8 cellular contexts compared by ENCODE assay signal in genomic region chr19:7159105-7159933, GRCh38.
DNase-seq lines count a peak whose midpoint lies in the region; ATAC-seq and TF ChIP-seq lines count a peak whose summit lies in the region.

No MANE protein-coding gene starts in this region.

- ATAC-seq in gastrocnemius medialis (peak; percentile 98), GM18867 (IDR thresholded peaks at IDR 0.05; ENCODE audit: unreplicated experiment) (no peak)

- H3K27ac ChIP-seq in left ventricle myocardium inferior (replicated peaks) (peak overlapping the region; percentile 90), gastrocnemius medialis (peak overlapping the region; percentile 93 to 95 (median 94))

- H3K4me1 ChIP-seq in left ventricle myocardium inferior (peaks cover 38% of the 10 kb centered on the region), gastrocnemius medialis (peaks cover 14 to 15% of the 10 kb centered on the region in 2 donors)

- H3K27me3 ChIP-seq in left ventricle myocardium inferior (ENCODE audit: low read depth) (no peaks in the 10 kb centered on the region), gastrocnemius medialis (no peaks in the 10 kb centered on the region)

- peak; percentile 83 for DNase-seq in GM03348 (ENCODE audit: low spot score)
- DNase-seq in RPMI7951 (ENCODE audit: low read depth) = peak; percentile 74
- DNase-seq in left ventricle myocardium inferior = peak; percentile 77
- DNase-seq in gastrocnemius medialis = peak; percentile 95 to 98
- no peak for DNase-seq in dermis blood vessel endothelial cell
- no peak for DNase-seq in nucleus accumbens (lab: John Stamatoyannopoulos, UW)
- no peak for DNase-seq in activated T-cell treated with anti-CD3 and anti-CD28 coated beads, Interleukin-2, amount 50 U/mL, for 48 hours

- intact Hi-C loops in left ventricle myocardium inferior (cut with micrococcal nuclease) (no loop called here), gastrocnemius medialis (cut with DNase I; ENCODE audit: low total_unique reads) (loop anchor here (2.0 to 5.0 kb wide), 2 partner anchors 19 to 38 kb away; no protein-coding TSS in a partner anchor)

- peak overlapping the region; percentile 22 for H3K4me3 ChIP-seq in left ventricle myocardium inferior
- H3K4me3 ChIP-seq in gastrocnemius medialis = peak overlapping the region; percentile 2 to 43 (median 38)

- no peaks in the 10 kb centered on the region for H3K9me3 ChIP-seq in left ventricle myocardium inferior (replicated peaks)
- H3K9me3 ChIP-seq in gastrocnemius medialis = no peaks in the 10 kb centered on the region

- in situ Hi-C loops in gastrocnemius medialis (cut with MboI; ENCODE audit: low sequenced_read_pairs in 4 of 4) = no loop called here

- H3K36me3 ChIP-seq in left ventricle myocardium inferior (peaks cover 30% of the 10 kb centered on the region), gastrocnemius medialis (peaks cover 0 to 21% of the 10 kb centered on the region in 2 donors)

- TF ChIP-seq POLR2A in gastrocnemius medialis (IDR thresholded peaks at IDR 0.05) = peak; percentile 52 to 67

- no peak for TF ChIP-seq CTCF in left ventricle myocardium inferior (IDR thresholded peaks at IDR 0.05; ENCODE audit: borderline replicate concordance)
- TF ChIP-seq CTCF in gastrocnemius medialis (IDR thresholded peaks at IDR 0.05 in 4 of 5, conservative IDR thresholded peaks at IDR 0.05 in 1 of 5) = no peak

Comparison
In these comparisons a context has a peak if more than half of its experiments do, and no peak if none do; other contexts are left out.
1. DNase-seq: peak in GM03348 (single experiment), RPMI7951 (single experiment), left ventricle myocardium inferior (single experiment) and gastrocnemius medialis (2 of 2); none in dermis blood vessel endothelial cell (single experiment), nucleus accumbens (0 of 56) and activated T-cell treated with anti-CD3 and anti-CD28 coated beads, Interleukin-2, amount 50 U/mL, for 48 hours (0 of 2).